In the genomic region with DNA sequence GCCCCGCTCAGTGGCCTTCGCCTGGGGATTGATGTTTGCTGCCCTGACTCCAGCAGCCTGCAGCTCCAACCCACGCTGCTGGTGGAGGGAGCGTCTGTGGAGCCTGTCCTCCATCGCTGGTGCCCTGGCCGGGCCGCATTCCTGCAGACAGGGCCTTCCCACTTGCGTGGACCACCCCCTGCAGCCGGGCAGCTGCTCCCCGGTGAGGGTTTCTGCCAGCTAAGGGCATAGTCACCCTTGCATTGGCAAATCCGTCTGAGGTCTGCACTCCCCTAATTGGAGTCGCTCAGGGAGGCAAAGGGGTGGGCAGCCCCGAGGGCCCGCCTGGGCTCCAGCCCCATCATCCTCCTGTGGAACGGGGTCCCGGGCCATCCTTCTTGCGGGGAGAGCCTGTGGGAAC, we compare ENCODE assay signal across 14 cellular contexts. TPM values are rescaled to one million over a fixed set of nuclear protein-coding genes. Genes with fewer than 3 reads are reported as not detected.
A peak's percentile ranks its signal among the peaks of the same experiment; 100 is the strongest.
DNase-seq lines count a peak whose midpoint lies in the region; ATAC-seq and TF ChIP-seq lines count a peak whose summit lies in the region.
"Had no signal": no experiment of that assay in that cellular context is flagged by ENCODE, and none has a peak within 500 bp of the region (broad histone marks: within the 10 kb centered on the region; RNA-seq: fewer than 3 reads in every experiment).

No MANE protein-coding gene starts in this region.

- in situ Hi-C loops in ACHN (cut with HindIII; ENCODE audit: low pct_ligation_motif_present, low pct_unique_long_range_greater_than_20kb, low sequenced_read_pairs): no loop called here

- H3K4me3 ChIP-seq in GM23338: no peak overlapping the region
- no peak overlapping the region for H3K4me3 ChIP-seq in neural cell (ENCODE audit: low read length)
- H3K4me3 ChIP-seq in thoracic aorta: no peak overlapping the region
- H3K4me3 ChIP-seq: BLaER1 had no signal

- no peaks in the 10 kb centered on the region for H3K27me3 ChIP-seq in GM23338 (ENCODE audit: insufficient read depth)
- no peaks in the 10 kb centered on the region for H3K27me3 ChIP-seq in neural cell (ENCODE audit: insufficient read depth, low read depth, low read length)
- H3K27me3 ChIP-seq in thoracic aorta (replicated peaks; ENCODE audit: insufficient read depth): no peaks in the 10 kb centered on the region

- H3K27ac ChIP-seq in GM23338 (ENCODE audit: low read depth): no peak overlapping the region
- no peak overlapping the region for H3K27ac ChIP-seq in neural cell (ENCODE audit: low read length)
- peak overlapping the region; percentile 80 to 93 for H3K27ac ChIP-seq in thoracic aorta
- H3K27ac ChIP-seq: 22Rv1, BLaER1 had no signal

- H2AFZ ChIP-seq in GM23338 (no peak overlapping the region), neural cell (ENCODE audit: low read depth, low read length) (no peak overlapping the region)

- TF ChIP-seq RAD21 in neural cell (conservative IDR thresholded peaks at IDR 0.05): no peak

- H3K9me2 ChIP-seq in GM23338 (ENCODE audit: insufficient read depth) (no peaks in the 10 kb centered on the region), neural cell (ENCODE audit: insufficient read depth, low read length) (no peaks in the 10 kb centered on the region)

- DNase-seq in GM23338 (ENCODE audit: low spot score): no peak
- no peak for DNase-seq in thoracic aorta (ENCODE audit: low spot score)
- DNase-seq in T-helper 9 cell: no peak
- no peak for DNase-seq in ACHN
- DNase-seq in activated gamma-delta T cell treated with Interleukin-2 at 50 U/mL for 16 hours: no peak
- DNase-seq in C1 segment of cervical spinal cord (lab: John Stamatoyannopoulos, UW): no peak
- DNase-seq: AML-193; CD4-positive, CD25-positive, alpha-beta regulatory T cell; DMS 273 treated with DMSO at 0.1 percent for 48 hours had no signal

- H3K4me1 Mint-ChIP-seq in GM23338 (no peaks in the 10 kb centered on the region), brain (peaks cover 62% of the 10 kb centered on the region)
- H3K4me1 Mint-ChIP-seq: CD4-positive, CD25-positive, alpha-beta regulatory T cell had no signal

- H3K36me3 Mint-ChIP-seq in GM23338 (ENCODE audit: low read depth): no peaks in the 10 kb centered on the region
- H3K36me3 Mint-ChIP-seq in brain: peaks cover 10% of the 10 kb centered on the region
- H3K36me3 Mint-ChIP-seq: CD4-positive, CD25-positive, alpha-beta regulatory T cell had no signal

- TF ChIP-seq CTCF in GM23338 (conservative IDR thresholded peaks at IDR 0.05; ENCODE audit: low read depth in 2 of 2): no peak
- no peak for TF ChIP-seq CTCF in brain (conservative IDR thresholded peaks at IDR 0.05)
- TF ChIP-seq CTCF in neural cell (IDR thresholded peaks at IDR 0.05; ENCODE audit: poor library complexity, severe bottlenecking): no peak
- no peak for TF ChIP-seq CTCF in thoracic aorta (IDR thresholded peaks at IDR 0.05)

- no peaks in the 10 kb centered on the region for H3K79me2 ChIP-seq in GM23338 (replicated peaks; ENCODE audit: insufficient read depth)
- peaks cover 31% of the 10 kb centered on the region for H3K79me2 ChIP-seq in neural cell (replicated peaks; ENCODE audit: insufficient read depth, low read length)

- no peak overlapping the region for H3K27ac Mint-ChIP-seq in GM23338
- peak overlapping the region in 4 of 5 experiments; percentile 28 to 93 (median 89) for H3K27ac Mint-ChIP-seq in brain
- H3K27ac Mint-ChIP-seq: CD4-positive, CD25-positive, alpha-beta regulatory T cell had no signal

- ATAC-seq in GM23338 (peak; percentile 16; the same call in 1 of the 3 replicates), thoracic aorta (ENCODE audit: insufficient number of reproducible peaks, low FRiP score, low read depth) (no peak)
- ATAC-seq: HCT116 had no signal

- TF ChIP-seq EP300 in neural cell (conservative IDR thresholded peaks at IDR 0.05; ENCODE audit: poor library complexity, severe bottlenecking): no peak

- no peaks in the 10 kb centered on the region; the same call in 1 of the 2 replicates for H3K36me3 ChIP-seq in GM23338 (ENCODE audit: insufficient read depth)
- no peaks in the 10 kb centered on the region for H3K36me3 ChIP-seq in neural cell (ENCODE audit: insufficient read depth, low read length)
- peaks cover 3% of the 10 kb centered on the region for H3K36me3 ChIP-seq in thoracic aorta
- H3K36me3 ChIP-seq: BLaER1 had no signal

- H3F3A ChIP-seq in GM23338 (replicated peaks; ENCODE audit: low read depth): no peaks in the 10 kb centered on the region; the same call in 1 of the 2 replicates
- no peaks in the 10 kb centered on the region for H3F3A ChIP-seq in neural cell (ENCODE audit: insufficient read depth, low read length, poor library complexity, severe bottlenecking)

- peaks cover 3% of the 10 kb centered on the region for H3K27me3 Mint-ChIP-seq in GM23338 (ENCODE audit: insufficient read depth, low read depth, poor library complexity)
- no peaks in the 10 kb centered on the region for H3K27me3 Mint-ChIP-seq in brain
- H3K27me3 Mint-ChIP-seq: CD4-positive, CD25-positive, alpha-beta regulatory T cell had no signal

- no peaks in the 10 kb centered on the region for H4K20me1 ChIP-seq in GM23338 (replicated peaks; ENCODE audit: insufficient read depth)
- no peaks in the 10 kb centered on the region for H4K20me1 ChIP-seq in neural cell (ENCODE audit: insufficient read depth)
- H4K20me1 ChIP-seq: BLaER1 had no signal

- no peaks in the 10 kb centered on the region for H3K4me1 ChIP-seq in GM23338 (ENCODE audit: insufficient read depth)
- peaks cover 49 to 81% of the 10 kb centered on the region in 2 donors for H3K4me1 ChIP-seq in thoracic aorta (ENCODE audit: control insufficient read depth in 1 of 2, low read depth in 2 of 2)

- H3K9me3 ChIP-seq in neural cell (ENCODE audit: low read length): peaks cover 5% of the 10 kb centered on the region
- H3K9me3 ChIP-seq in thoracic aorta: no peaks in the 10 kb centered on the region

- peaks cover 8% of the 10 kb centered on the region for H3K9me3 Mint-ChIP-seq in GM23338
- H3K9me3 Mint-ChIP-seq in brain: peaks cover 4 to 14% (median 8%) of the 10 kb centered on the region in 5 experiments

- H3K9ac ChIP-seq in neural cell (ENCODE audit: low read length): peak overlapping the region; percentile 63
- H3K9ac ChIP-seq: BLaER1 had no signal

- H3K4me3 Mint-ChIP-seq in GM23338: no peak overlapping the region
- peak overlapping the region in 4 of 5 experiments; percentile 62 to 77 (median 74) for H3K4me3 Mint-ChIP-seq in brain
- H3K4me3 Mint-ChIP-seq: CD4-positive, CD25-positive, alpha-beta regulatory T cell had no signal

- H3K4me2 ChIP-seq in GM23338 (no peak overlapping the region), neural cell (ENCODE audit: low read length) (no peak overlapping the region)
- H3K4me2 ChIP-seq: BLaER1 had no signal

TF ChIP-seq in GM23338, 12 proteins besides CTCF, POLR2A, EP300 and RAD21 (continues in another document):
- no peak for TF ChIP-seq JUNB (IDR thresholded peaks at IDR 0.05; ENCODE audit: unreplicated experiment)
- no peak for TF ChIP-seq STAT1 (IDR thresholded peaks at IDR 0.05; ENCODE audit: unreplicated experiment)
- TF ChIP-seq ZNF331 (CRISPR knock-in tag; IDR thresholded peaks at IDR 0.05; ENCODE audit: low read depth): no peak
- TF ChIP-seq POLR2AphosphoS5 (IDR thresholded peaks at IDR 0.05; ENCODE audit: low read depth): no peak
- TF ChIP-seq CREB1 (CRISPR knock-in tag; IDR thresholded peaks at IDR 0.05; ENCODE audit: low read depth): no peak
- TF ChIP-seq NANOG (IDR thresholded peaks at IDR 0.05; ENCODE audit: borderline replicate concordance): no peak
- TF ChIP-seq, protein P1, sequence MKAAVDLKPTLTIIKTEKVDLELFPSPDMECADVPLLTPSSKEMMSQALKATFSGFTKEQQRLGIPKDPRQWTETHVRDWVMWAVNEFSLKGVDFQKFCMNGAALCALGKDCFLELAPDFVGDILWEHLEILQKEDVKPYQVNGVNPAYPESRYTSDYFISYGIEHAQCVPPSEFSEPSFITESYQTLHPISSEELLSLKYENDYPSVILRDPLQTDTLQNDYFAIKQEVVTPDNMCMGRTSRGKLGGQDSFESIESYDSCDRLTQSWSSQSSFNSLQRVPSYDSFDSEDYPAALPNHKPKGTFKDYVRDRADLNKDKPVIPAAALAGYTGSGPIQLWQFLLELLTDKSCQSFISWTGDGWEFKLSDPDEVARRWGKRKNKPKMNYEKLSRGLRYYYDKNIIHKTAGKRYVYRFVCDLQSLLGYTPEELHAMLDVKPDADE (IDR thresholded peaks at IDR 0.05): no peak

TF ChIP-seq in neural cell, 6 proteins besides CTCF, POLR2A, EP300 and RAD21 (continues in another document):
- TF ChIP-seq MXI1 (conservative IDR thresholded peaks at IDR 0.05; ENCODE audit: poor library complexity, severe bottlenecking): no peak
- no peak for TF ChIP-seq SMC3 (conservative IDR thresholded peaks at IDR 0.05; ENCODE audit: poor library complexity)
- no peak for TF ChIP-seq POLR2AphosphoS5 (IDR thresholded peaks at IDR 0.05)
- TF ChIP-seq EZH2 (IDR thresholded peaks at IDR 0.05; ENCODE audit: borderline replicate concordance, insufficient read depth, low read length, poor library complexity, severe bottlenecking): no peak

RNA-seq across cellular contexts. Expression of a gene that starts 43.5 kb away (rescaled TPM):
- total RNA-seq in GM23338 (2014; rRNA removed; shearing (Covaris generic)): 0.14 and 0.66 TPM in 2 replicates
- 0.16 TPM in 2 replicates for polyA plus RNA-seq in GM23338 (2016; fragmentation: Nextera tagmentation; extraction: Ambion mirVana)
- polyA plus RNA-seq in brain (ENCODE audit: insufficient read depth, low read depth, low replicate concordance): 2.4 TPM
- polyA plus RNA-seq in neural cell: 0.16 and 0.21 TPM in 2 replicates
- 2.7 and 5.1 TPM in 2 replicates for polyA minus RNA-seq in neural cell
- 10 to 100 TPM; 68.9 to 85.4 TPM for total RNA-seq in thoracic aorta
- polyA plus RNA-seq: CD4-positive, CD25-positive, alpha-beta regulatory T cell had no signal

Comparison
In these comparisons a context has a peak if more than half of its experiments do, and no peak if none do; other contexts are left out.
1. H3K27ac ChIP-seq: peak in thoracic aorta (2 of 2); none in GM23338 (single experiment) and neural cell (single experiment).